26 cellular contexts compared by ENCODE assay signal in genomic region chr13:79686441-79686840, GRCh38.
"Had no signal": no experiment of that assay in that cellular context is flagged by ENCODE, and none has a peak within 500 bp of the region (broad histone marks: within the 10 kb centered on the region; RNA-seq: fewer than 3 reads in every experiment).

No MANE protein-coding gene starts in this region.

- H3K4me2 ChIP-seq: KMS-11, SK-N-SH had no signal

- H3K4me1 ChIP-seq: adrenal gland, breast epithelium had no signal

- ATAC-seq: activated T-cell treated with anti-CD3 and anti-CD28 coated beads, Interleukin-2, amount 50 U/mL, for 4 hours had no signal

- H3K27me3 ChIP-seq: adrenal gland, breast epithelium, SJCRH30 had no signal

- H3K4me1 Mint-ChIP-seq: activated CD4-positive, alpha-beta T cell treated with anti-CD3 and anti-CD28 coated beads, Interleukin-2, amount 10 ng/mL, durations not matched to agents 7 days and 5 days; activated naive CD4-positive, alpha-beta T cell treated with anti-CD3 and anti-CD28 coated beads, Interleukin-2, amount 10 ng/mL, durations not matched to agents 7 days and 5 days; activated naive CD8-positive, alpha-beta T cell treated with anti-CD3 and anti-CD28 coated beads for 36 hours had no signal

- H3K9me3 Mint-ChIP-seq: activated CD4-positive, alpha-beta memory T cell treated with anti-CD3 and anti-CD28 coated beads for 36 hours; activated CD4-positive, alpha-beta T cell treated with anti-CD3 and anti-CD28 coated beads, Interleukin-2, amount 10 ng/mL, durations not matched to agents 7 days and 5 days; activated naive CD4-positive, alpha-beta T cell treated with anti-CD3 and anti-CD28 coated beads, Interleukin-2, amount 10 ng/mL, durations not matched to agents 7 days and 5 days; activated naive CD8-positive, alpha-beta T cell treated with anti-CD3 and anti-CD28 coated beads for 36 hours had no signal

- H3K36me3 ChIP-seq: adrenal gland, breast epithelium, SJCRH30 had no signal

- H3K27ac Mint-ChIP-seq: activated CD4-positive, alpha-beta memory T cell treated with anti-CD3 and anti-CD28 coated beads for 36 hours; activated CD4-positive, alpha-beta T cell treated with anti-CD3 and anti-CD28 coated beads, Interleukin-2, amount 10 ng/mL, durations not matched to agents 7 days and 5 days; activated naive CD4-positive, alpha-beta T cell treated with anti-CD3 and anti-CD28 coated beads, Interleukin-2, amount 10 ng/mL, durations not matched to agents 7 days and 5 days; activated naive CD8-positive, alpha-beta T cell treated with anti-CD3 and anti-CD28 coated beads for 36 hours had no signal

- H3K4me3 ChIP-seq: adrenal gland, breast epithelium, SJCRH30 had no signal

- DNase-seq: activated CD4-positive, alpha-beta memory T cell treated with anti-CD3 and anti-CD28 coated beads for 36 hours; activated CD4-positive, alpha-beta T cell treated with anti-CD3 and anti-CD28 coated beads, Interleukin-2, amount 10 ng/mL, durations not matched to agents 7 days and 5 days; activated CD4-positive, CD25-positive, alpha-beta regulatory T cell; activated CD8-positive, alpha-beta memory T cell treated with anti-CD3 and anti-CD28 coated beads for 24 hours; activated gamma-delta T cell treated with Interleukin-2 at 50 U/mL for 16 hours; activated naive CD4-positive, alpha-beta T cell treated with anti-CD3 and anti-CD28 coated beads, Interleukin-2, amount 10 ng/mL, durations not matched to agents 7 days and 5 days; activated naive CD8-positive, alpha-beta T cell treated with anti-CD3 and anti-CD28 coated beads for 36 hours; activated T-cell treated with anti-CD3 and anti-CD28 coated beads, Interleukin-2, amount 50 U/mL, for 4 hours; adrenal gland; anterior cingulate cortex; MV-4-11; NCI-H1092 treated with DMSO at 0.1 percent for 48 hours; NCI-H1417 treated with DMSO at 0.1 percent for 48 hours; NCI-H1694; NCI-H2029; NCI-H2107; NCI-H345; NCI-H510A; NCI-H526 treated with DMSO at 0.1 percent for 48 hours; NCI-H82; SJCRH30; SK-N-SH; T-helper 1 cell had no signal

- H3K27me3 Mint-ChIP-seq: activated CD4-positive, alpha-beta memory T cell treated with anti-CD3 and anti-CD28 coated beads for 36 hours; activated CD4-positive, alpha-beta T cell treated with anti-CD3 and anti-CD28 coated beads, Interleukin-2, amount 10 ng/mL, durations not matched to agents 7 days and 5 days; activated naive CD4-positive, alpha-beta T cell treated with anti-CD3 and anti-CD28 coated beads, Interleukin-2, amount 10 ng/mL, durations not matched to agents 7 days and 5 days; activated naive CD8-positive, alpha-beta T cell treated with anti-CD3 and anti-CD28 coated beads for 36 hours had no signal

- H3K27ac ChIP-seq: adrenal gland, breast epithelium, KMS-11, SJCRH30, VCaP had no signal

- H3K9ac ChIP-seq: KMS-11, SK-N-SH had no signal

- H3K4me3 Mint-ChIP-seq: activated CD4-positive, alpha-beta memory T cell treated with anti-CD3 and anti-CD28 coated beads for 36 hours; activated CD4-positive, alpha-beta T cell treated with anti-CD3 and anti-CD28 coated beads, Interleukin-2, amount 10 ng/mL, durations not matched to agents 7 days and 5 days; activated naive CD4-positive, alpha-beta T cell treated with anti-CD3 and anti-CD28 coated beads, Interleukin-2, amount 10 ng/mL, durations not matched to agents 7 days and 5 days; activated naive CD8-positive, alpha-beta T cell treated with anti-CD3 and anti-CD28 coated beads for 36 hours; activated T-cell treated with anti-CD3 and anti-CD28 coated beads, Interleukin-2, amount 50 U/mL, for 4 hours had no signal

- H3K36me3 Mint-ChIP-seq: activated CD4-positive, alpha-beta memory T cell treated with anti-CD3 and anti-CD28 coated beads for 36 hours; activated naive CD4-positive, alpha-beta T cell treated with anti-CD3 and anti-CD28 coated beads, Interleukin-2, amount 10 ng/mL, durations not matched to agents 7 days and 5 days; activated naive CD8-positive, alpha-beta T cell treated with anti-CD3 and anti-CD28 coated beads for 36 hours had no signal

- H3K9me3 ChIP-seq: adrenal gland, breast epithelium, SK-N-SH had no signal
